8 cellular contexts compared by ENCODE assay signal in genomic region chr2:8543065-8543411, GRCh38.
DNase-seq lines count a peak whose midpoint lies in the region; ATAC-seq and TF ChIP-seq lines count a peak whose summit lies in the region.

No MANE protein-coding gene starts in this region.

- H3K27me3 ChIP-seq in left ventricle myocardium inferior (ENCODE audit: low read depth) (no peaks in the 10 kb centered on the region), Loucy (ENCODE audit: insufficient read depth, low read length, poor library complexity, severe bottlenecking) (no peaks in the 10 kb centered on the region), esophagus (ENCODE audit: control insufficient read depth in 1 of 2, insufficient read depth in 2 of 2, low read length in 2 of 2) (no peaks in the 10 kb centered on the region), tibial nerve (no peaks in the 10 kb centered on the region)

- no peak overlapping the region for H3K4me3 ChIP-seq in left ventricle myocardium inferior
- H3K4me3 ChIP-seq in Loucy (ENCODE audit: low read length, poor library complexity, severe bottlenecking): peak overlapping the region; percentile 62
- no peak overlapping the region for H3K4me3 ChIP-seq in esophagus (ENCODE audit: low read depth in 1 of 2, low read length in 2 of 2)
- H3K4me3 ChIP-seq in tibial nerve: peak overlapping the region in 1 of 4 donors; percentile 11

- no peak for ATAC-seq in left ventricle myocardium superior

- TF ChIP-seq EP300 in tibial nerve (IDR thresholded peaks at IDR 0.05): no peak

- H2AFZ ChIP-seq in Loucy (ENCODE audit: low read length): no peak overlapping the region

- peak; percentile 15 for DNase-seq in left ventricle myocardium inferior
- no peak for DNase-seq in left ventricle myocardium superior
- DNase-seq in tibial nerve (ENCODE audit: low spot score in 2 of 2): no peak
- no peak for DNase-seq in central memory CD4-positive, alpha-beta T cell
- DNase-seq in amygdala (lab: John Stamatoyannopoulos, UW): no peak
- DNase-seq in CD1c-positive myeloid dendritic cell (ENCODE audit: extremely low spot score): no peak

- 76 to 83% methylated on average over 7 of the region's 7 CpGs for WGBS in esophagus, 2 donors
- 83 to 85% methylated on average over 7 of the region's 7 CpGs for WGBS in tibial nerve, 2 donors

- H3K9ac ChIP-seq in Loucy (ENCODE audit: low read depth, low read length, poor library complexity, severe bottlenecking): peak overlapping the region; percentile 95

- H3K79me2 ChIP-seq in Loucy (ENCODE audit: insufficient read depth, low read length): peaks cover 11% of the 10 kb centered on the region; the same call in 1 of the 2 replicates

- TF ChIP-seq POLR2A in tibial nerve (IDR thresholded peaks at IDR 0.05): no peak

- H3K4me1 ChIP-seq in left ventricle myocardium inferior (peaks cover 42% of the 10 kb centered on the region), Loucy (ENCODE audit: insufficient read depth, low read length, poor library complexity, severe bottlenecking) (peaks cover 94% of the 10 kb centered on the region), esophagus (ENCODE audit: control insufficient read depth in 2 of 2, insufficient read depth in 2 of 2, low read length in 1 of 2) (peaks cover 5 to 16% of the 10 kb centered on the region in 2 donors), tibial nerve (peaks cover 0 to 37% (median 7%) of the 10 kb centered on the region in 4 donors)

- H3K9me2 ChIP-seq in Loucy (replicated peaks; ENCODE audit: low read depth, low read length): no peaks in the 10 kb centered on the region

- H3K9me3 ChIP-seq in left ventricle myocardium inferior (replicated peaks): no peaks in the 10 kb centered on the region
- H3K9me3 ChIP-seq in Loucy (ENCODE audit: insufficient read depth, low read depth, low read length): no peaks in the 10 kb centered on the region
- H3K9me3 ChIP-seq in esophagus (ENCODE audit: control insufficient read depth in 2 of 2, insufficient read depth in 1 of 2, low read depth in 1 of 2, low read length in 1 of 2): no peaks in the 10 kb centered on the region
- no peaks in the 10 kb centered on the region for H3K9me3 ChIP-seq in tibial nerve

- intact Hi-C loops in left ventricle myocardium inferior (cut with micrococcal nuclease): no loop called here
- intact Hi-C loops in left ventricle myocardium superior (cut with micrococcal nuclease): no loop called here

- TF ChIP-seq CTCF in left ventricle myocardium inferior (IDR thresholded peaks at IDR 0.05; ENCODE audit: borderline replicate concordance): no peak
- TF ChIP-seq CTCF in Loucy (conservative IDR thresholded peaks at IDR 0.05; ENCODE audit: low read length): no peak
- TF ChIP-seq CTCF in tibial nerve (IDR thresholded peaks at IDR 0.05): no peak

- peaks cover 16% of the 10 kb centered on the region for H3F3A ChIP-seq in Loucy (ENCODE audit: low read depth)

- no peaks in the 10 kb centered on the region for H3K36me3 ChIP-seq in left ventricle myocardium inferior
- no peaks in the 10 kb centered on the region for H3K36me3 ChIP-seq in Loucy (ENCODE audit: insufficient read depth, low read length)
- H3K36me3 ChIP-seq in esophagus (ENCODE audit: control insufficient read depth in 2 of 2, insufficient read depth in 2 of 2, low read length in 1 of 2): no peaks in the 10 kb centered on the region
- H3K36me3 ChIP-seq in tibial nerve: no peaks in the 10 kb centered on the region

- H3K4me2 ChIP-seq in Loucy (ENCODE audit: low read depth, low read length, poor library complexity, severe bottlenecking): peak overlapping the region; percentile 72

- no peaks in the 10 kb centered on the region for H4K20me1 ChIP-seq in Loucy (ENCODE audit: insufficient read depth, low read length, poor library complexity, severe bottlenecking)

- peak overlapping the region; percentile 70 for H3K27ac ChIP-seq in left ventricle myocardium inferior (replicated peaks)
- peak overlapping the region; percentile 20 to 33 for H3K27ac ChIP-seq in esophagus (ENCODE audit: low read depth in 2 of 2, low read length in 1 of 2)
- peak overlapping the region in 3 of 4 donors; percentile 43 to 82 (median 73) for H3K27ac ChIP-seq in tibial nerve
